ENCODE assay signal across 8 cellular contexts in genomic region chr10:110067960-110068770, GRCh38.
DNase-seq lines count a peak whose midpoint lies in the region; ATAC-seq and TF ChIP-seq lines count a peak whose summit lies in the region.

No MANE protein-coding gene starts in this region.

- peaks cover 55% of the 10 kb centered on the region for H4K20me1 ChIP-seq in neural progenitor cell (ENCODE audit: low read depth)

- no peaks in the 10 kb centered on the region for H3K9me3 ChIP-seq in neural progenitor cell (ENCODE audit: low read depth)

- H3K9ac ChIP-seq in neural progenitor cell, result no peak overlapping the region

- H3K27me3 Mint-ChIP-seq in central memory CD8-positive, alpha-beta T cell, result no peaks in the 10 kb centered on the region
- no peaks in the 10 kb centered on the region for H3K27me3 Mint-ChIP-seq in neural progenitor cell (ENCODE audit: insufficient read depth, low read depth)

- no peaks in the 10 kb centered on the region for H3F3A ChIP-seq in neural progenitor cell (ENCODE audit: low read depth)

- H3K27ac ChIP-seq in neural progenitor cell, result no peak overlapping the region

- no peak overlapping the region for H2AFZ ChIP-seq in neural progenitor cell (replicated peaks)

- H3K36me3 ChIP-seq in neural progenitor cell (no peaks in the 10 kb centered on the region), H7 (replicated peaks; ENCODE audit: control insufficient read depth, insufficient read depth, low read length) (no peaks in the 10 kb centered on the region)

- peaks cover 1% of the 10 kb centered on the region for H3K36me3 Mint-ChIP-seq in central memory CD8-positive, alpha-beta T cell (ENCODE audit: insufficient read depth)
- peaks cover 2% of the 10 kb centered on the region for H3K36me3 Mint-ChIP-seq in neural progenitor cell

- peak; percentile 2 for DNase-seq in NCI-H69 (lab: John Stamatoyannopoulos, UW)
- no peak for DNase-seq in central memory CD8-positive, alpha-beta T cell (ENCODE audit: low spot score in 2 of 2)
- DNase-seq in neural progenitor cell (ENCODE audit: low spot score), result peak; percentile 26
- no peak for DNase-seq in anterior cingulate cortex (lab: John Stamatoyannopoulos, UW)
- no peak for DNase-seq in H7
- no peak for DNase-seq in NK-92 treated with Interleukin-12 subunit alpha and Interleukin-12 subunit beta, amount 100 ng/mL, for 24 hours (lab: John Stamatoyannopoulos, UW)

- no peak overlapping the region for H3K4me2 ChIP-seq in neural progenitor cell

- H3K9me3 Mint-ChIP-seq in central memory CD8-positive, alpha-beta T cell, result no peaks in the 10 kb centered on the region
- no peaks in the 10 kb centered on the region for H3K9me3 Mint-ChIP-seq in neural progenitor cell

- peaks cover 90% of the 10 kb centered on the region for H3K79me2 ChIP-seq in neural progenitor cell (ENCODE audit: low read depth)

- peaks cover 19% of the 10 kb centered on the region for H3K4me1 ChIP-seq in neural progenitor cell

- no peak overlapping the region for H3K4me3 ChIP-seq in neural progenitor cell
- no peak overlapping the region for H3K4me3 ChIP-seq in H7 (ENCODE audit: insufficient read depth, low read depth, low read length)

- ATAC-seq in GM18867 (IDR thresholded peaks at IDR 0.05; ENCODE audit: unreplicated experiment) (peak; percentile 57), HG02610 (IDR thresholded peaks at IDR 0.05; ENCODE audit: unreplicated experiment) (peak; percentile 39)
- ATAC-seq in central memory CD8-positive, alpha-beta T cell (replicated peaks; ENCODE audit: extremely low read depth, poor library complexity, severe bottlenecking), result peak; percentile 70

- peak overlapping the region; percentile 76 for H3K27ac Mint-ChIP-seq in central memory CD8-positive, alpha-beta T cell (ENCODE audit: low read depth)
- H3K27ac Mint-ChIP-seq in neural progenitor cell, result no peak overlapping the region

- no peaks in the 10 kb centered on the region for H3K27me3 ChIP-seq in neural progenitor cell
- H3K27me3 ChIP-seq in H7 (ENCODE audit: control insufficient read depth, insufficient read depth, low read length), result no peaks in the 10 kb centered on the region

- peaks cover 85% of the 10 kb centered on the region for H3K4me1 Mint-ChIP-seq in central memory CD8-positive, alpha-beta T cell
- H3K4me1 Mint-ChIP-seq in neural progenitor cell, result peaks cover 12% of the 10 kb centered on the region

- no peak for TF ChIP-seq CTCF in neural progenitor cell (IDR thresholded peaks at IDR 0.05)

- peak overlapping the region; percentile 67 for H3K4me3 Mint-ChIP-seq in central memory CD8-positive, alpha-beta T cell
- H3K4me3 Mint-ChIP-seq in neural progenitor cell, result no peak overlapping the region

Comparison
In these comparisons a context has a peak if more than half of its experiments do, and no peak if none do; other contexts are left out.
1. DNase-seq: peak in NCI-H69 (single experiment) and neural progenitor cell (single experiment); none in central memory CD8-positive, alpha-beta T cell (0 of 2), anterior cingulate cortex (0 of 58), H7 (single experiment) and NK-92 treated with Interleukin-12 subunit alpha and Interleukin-12 subunit beta, amount 100 ng/mL, for 24 hours (single experiment).
2. Peak in every context shown above with its lines, with median percentiles within 50 percentile points of each other: ATAC-seq.